In genomic region chr10:125720002-125720382, GRCh38 we compare ENCODE assay signal across 8 cellular contexts.
A peak's percentile ranks its signal among the peaks of the same experiment; 100 is the strongest.
DNase-seq lines count a peak whose midpoint lies in the region; ATAC-seq and TF ChIP-seq lines count a peak whose summit lies in the region.

No MANE protein-coding gene starts in this region.

- peaks cover 19% of the 10 kb centered on the region for H3K4me1 ChIP-seq in OCI-LY3 (ENCODE audit: low read length)
- peaks cover 15 to 19% of the 10 kb centered on the region in 2 experiments for H3K4me1 ChIP-seq in neutrophil (ENCODE audit: control insufficient read depth in 1 of 2, insufficient read depth in 1 of 2, low read depth in 1 of 2, low read length in 1 of 2)

- no peak overlapping the region; the same call in 1 of the 2 replicates for H2AFZ ChIP-seq in OCI-LY3 (ENCODE audit: low read depth, low read length)

- no peaks in the 10 kb centered on the region for H3K9me3 ChIP-seq in OCI-LY3 (ENCODE audit: insufficient read depth, low read length)
- no peaks in the 10 kb centered on the region for H3K9me3 ChIP-seq in neutrophil

- no peak for ATAC-seq in HG02642 (IDR thresholded peaks at IDR 0.05; ENCODE audit: poor library complexity, unreplicated experiment)

- no peaks in the 10 kb centered on the region for H3K27me3 ChIP-seq in OCI-LY3 (ENCODE audit: low read depth, low read length)
- no peaks in the 10 kb centered on the region for H3K27me3 ChIP-seq in neutrophil

- DNase-seq in epithelial cell of esophagus (ENCODE audit: low read depth): no peak
- no peak for DNase-seq in effector CD4-positive, alpha-beta T cell
- DNase-seq in cortex of kidney (lab: John Stamatoyannopoulos, UW): no peak
- DNase-seq in NK-92 treated with Interleukin-12 subunit alpha and Interleukin-12 subunit beta, amount 100 ng/mL, for 24 hours (lab: John Stamatoyannopoulos, UW): no peak

- peak overlapping the region; percentile 67 for H3K4me2 ChIP-seq in OCI-LY3 (ENCODE audit: low read length)

- TF ChIP-seq CTCF in OCI-LY3 (IDR thresholded peaks at IDR 0.05; ENCODE audit: low read depth, low read length) (no peak), epithelial cell of esophagus (IDR thresholded peaks at IDR 0.05; ENCODE audit: insufficient read depth, low read depth, low read length, missing control alignments) (no peak), neutrophil (IDR thresholded peaks at IDR 0.05) (no peak)

- H3K4me3 ChIP-seq in GM08714 (ENCODE audit: low read length): peak overlapping the region; percentile 95
- H3K4me3 ChIP-seq in OCI-LY3 (ENCODE audit: low read length): peak overlapping the region; percentile 93
- peak overlapping the region; percentile 88 for H3K4me3 ChIP-seq in epithelial cell of esophagus (ENCODE audit: low read length)
- peak overlapping the region; percentile 86 to 97 for H3K4me3 ChIP-seq in neutrophil (ENCODE audit: low read depth in 1 of 2, low read length in 1 of 2)

- H3K9ac ChIP-seq in OCI-LY3 (ENCODE audit: low read length): peak overlapping the region; percentile 92

- H3K27ac ChIP-seq in OCI-LY3 (ENCODE audit: low read length) (peak overlapping the region; percentile 77), neutrophil (peak overlapping the region; percentile 83)

- peaks cover 33% of the 10 kb centered on the region for H3K79me2 ChIP-seq in OCI-LY3 (ENCODE audit: low read length)

- no peaks in the 10 kb centered on the region for H4K20me1 ChIP-seq in OCI-LY3 (ENCODE audit: insufficient read depth, low read length)

- H3K36me3 ChIP-seq in OCI-LY3 (replicated peaks; ENCODE audit: low read depth, low read length) (peaks cover 35% of the 10 kb centered on the region), neutrophil (peaks cover 37% of the 10 kb centered on the region)
